Comparison of ENCODE assay signal across 14 cellular contexts in genomic region chr3:25863560-25863959, GRCh38.
DNase-seq lines count a peak whose midpoint lies in the region; ATAC-seq and TF ChIP-seq lines count a peak whose summit lies in the region.
"Had no signal": no experiment of that assay in that cellular context is flagged by ENCODE, and none has a peak within 500 bp of the region (broad histone marks: within the 10 kb centered on the region; RNA-seq: fewer than 3 reads in every experiment).

No MANE protein-coding gene starts in this region.

- H3K4me3 ChIP-seq in BJ (ENCODE audit: low read depth, low read length) (no peak overlapping the region), cardiac fibroblast (replicated peaks in 1 of 2; ENCODE audit: low read depth in 2 of 2, low read length in 2 of 2) (no peak overlapping the region)
- H3K4me3 ChIP-seq: lung, PC-9 had no signal

- TF ChIP-seq CTCF in BJ (IDR thresholded peaks at IDR 0.05; ENCODE audit: insufficient read depth, low read depth, low read length) (0 out of 2 replicates have a peak, but pooled peaks have one; percentile 5), cardiac fibroblast (IDR thresholded peaks at IDR 0.05; ENCODE audit: low read depth, low read length) (peak; percentile 21), GM13976 (IDR thresholded peaks at IDR 0.05; ENCODE audit: borderline replicate concordance, control extremely low read depth, extremely low read depth, insufficient read depth, missing control alignments) (no peak)

- H3K36me3 ChIP-seq in BJ (ENCODE audit: control insufficient read depth, insufficient read depth, low read length), result no peaks in the 10 kb centered on the region

- POLR2A ChIA-PET in BJ (lab: Charles Lee), result no interaction called here

- H3K27me3 ChIP-seq in BJ (ENCODE audit: control insufficient read depth, insufficient read depth, low read length), result no peaks in the 10 kb centered on the region

- no peak for DNase-seq in BJ (ENCODE audit: low read depth)
- DNase-seq in KBM-7, result peak; percentile 17
- DNase-seq in cardiac fibroblast (ENCODE audit: low read depth in 2 of 2), result no peak
- no peak for DNase-seq in NCI-H2029 (lab: John Stamatoyannopoulos, UW)
- DNase-seq in NCI-H2081 treated with DMSO at 0.1 percent for 48 hours (lab: John Stamatoyannopoulos, UW), result no peak
- no peak for DNase-seq in ACHN
- DNase-seq in GM13976 (ENCODE audit: low spot score), result no peak
- DNase-seq: activated CD4-positive, alpha-beta T cell treated with anti-CD3 and anti-CD28 coated beads, Interleukin-2, amount 50 U/mL, for 4 hours; anterior cingulate cortex; CD8-positive, alpha-beta memory T cell; NCI-H1092 treated with DMSO at 0.1 percent for 48 hours; PC-9 had no signal

- CTCF ChIA-PET in BJ (lab: Yijun Ruan, JAX), result interaction anchor here (1.3 to 2.2 kb wide), 2 partner anchors 10 to 216 kb away, joined by 3 to 7 read pairs; no protein-coding TSS in a partner anchor

- peak; percentile 47 for ATAC-seq in GM19467 (IDR thresholded peaks at IDR 0.05; ENCODE audit: unreplicated experiment)

- in situ Hi-C loops in KBM-7 (cut with MboI; ENCODE audit: low pct_unique_long_range_greater_than_20kb, low sequenced_read_pairs), result no loop called here
- in situ Hi-C loops in ACHN (cut with HindIII; ENCODE audit: low pct_ligation_motif_present, low pct_unique_long_range_greater_than_20kb, low sequenced_read_pairs), result no loop called here
- in situ Hi-C loops in GM13976 (cut with MboI; ENCODE audit: low sequenced_read_pairs, unreplicated experiment), result no loop called here
